1 cellular context compared by ENCODE assay signal in the genomic region with DNA sequence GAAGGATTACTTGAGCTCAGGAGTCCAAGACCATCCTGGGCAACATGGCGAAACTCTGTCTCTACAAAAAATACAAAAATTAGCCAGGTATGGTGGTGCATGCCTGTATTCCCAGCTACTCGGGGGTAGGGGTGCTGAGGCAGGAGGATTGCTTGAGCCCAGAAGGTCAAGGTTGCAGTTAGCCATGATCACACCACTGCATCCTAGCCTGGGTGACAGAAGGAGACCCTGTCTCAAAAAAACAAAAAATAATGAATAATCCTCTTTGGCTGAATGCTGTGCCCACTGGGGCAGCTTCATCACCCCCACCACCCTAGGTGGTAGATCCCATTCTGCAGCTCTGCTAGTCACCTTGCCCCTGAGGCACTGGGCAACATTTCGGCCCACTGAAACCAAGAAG.
TF ChIP-seq lines count a peak whose summit lies in the region.

No MANE protein-coding gene starts in this region.

TF ChIP-seq in K562, 482 proteins besides CTCF, POLR2A, EP300 and RAD21 (continued from another document):
- peak; percentile 91 for TF ChIP-seq PRDM10 (IDR thresholded peaks at IDR 0.05; ENCODE audit: partially characterized antibody)
